19 cellular contexts compared by ENCODE assay signal in genomic region chr5:79240561-79240960, GRCh38. TPM values are rescaled to one million over a fixed set of nuclear protein-coding genes. Genes with fewer than 3 reads are reported as not detected.
DNase-seq lines count a peak whose midpoint lies in the region; ATAC-seq and TF ChIP-seq lines count a peak whose summit lies in the region.
"Had no signal": no experiment of that assay in that cellular context is flagged by ENCODE, and none has a peak within 500 bp of the region (broad histone marks: within the 10 kb centered on the region; RNA-seq: fewer than 3 reads in every experiment).

No MANE protein-coding gene starts in this region.

- no TSS peak for BruUV-seq in PC-9 (replicated peaks; lab: Mats Ljungman, UMichigan)

- H2AFZ ChIP-seq in PC-9 = no peak overlapping the region
- H2AFZ ChIP-seq: GM23338 had no signal

- no peak overlapping the region for H3K4me3 ChIP-seq in BLaER1 treated with 17β-estradiol and CSF1 and Interleukin-3, amounts not matched to agents 10 nM and 100 nM
- peak overlapping the region; percentile 22; the same call in 1 of the 2 replicates for H3K4me3 ChIP-seq in PC-9
- peak overlapping the region in 1 of 4 donors; percentile 2 for H3K4me3 ChIP-seq in adrenal gland
- H3K4me3 ChIP-seq: colonic mucosa, GM23338 had no signal

- H3K9me3 Mint-ChIP-seq in CD4-positive, alpha-beta T cell = no peaks in the 10 kb centered on the region
- no peaks in the 10 kb centered on the region for H3K9me3 Mint-ChIP-seq in immature natural killer cell
- H3K9me3 Mint-ChIP-seq: activated T-helper 1 cell treated with anti-CD3 and anti-CD28 coated beads, Interleukin-12 subunit alpha, Interleukin-12 subunit beta, Interleukin-2, Interleukin-4 antibody, amounts not matched to agents 30 ng/mL and 10 ng/mL and 1 ng/mL, durations not matched to agents 14 hours and 24 hours and 36 hours; GM23338 had no signal

- no peaks in the 10 kb centered on the region for H3K27me3 Mint-ChIP-seq in CD4-positive, alpha-beta T cell
- H3K27me3 Mint-ChIP-seq in immature natural killer cell (ENCODE audit: low read depth in 3 of 3) = peaks cover 5 to 8% (median 7%) of the 10 kb centered on the region in 3 donors

- H4K20me1 ChIP-seq in BLaER1 treated with 17β-estradiol and CSF1 and Interleukin-3, amounts not matched to agents 10 nM and 100 nM = peaks cover 7 to 83% (median 39%) of the 10 kb centered on the region in 11 experiments; a peak in 14 of 22 replicates
- peaks cover 54% of the 10 kb centered on the region for H4K20me1 ChIP-seq in PC-9 (ENCODE audit: insufficient read depth)

- TF ChIP-seq POLR2A in adrenal gland (IDR thresholded peaks at IDR 0.05) = no peak

- 74 to 100% (median 80%) methylated on average over 2 of the region's 2 CpGs for WGBS in adrenal gland, 4 donors

- peaks cover 16 to 32% (median 28%) of the 10 kb centered on the region in 11 experiments; a peak in 21 of 22 replicates for H3K27me3 ChIP-seq in BLaER1 treated with 17β-estradiol and CSF1 and Interleukin-3, amounts not matched to agents 10 nM and 100 nM
- H3K27me3 ChIP-seq in CD4-positive, alpha-beta T cell (ENCODE audit: control insufficient read depth, insufficient read depth, low read length) = no peaks in the 10 kb centered on the region
- H3K27me3 ChIP-seq in PC-9 (ENCODE audit: insufficient read depth, low read depth) (no peaks in the 10 kb centered on the region), adrenal gland (no peaks in the 10 kb centered on the region)
- H3K27me3 ChIP-seq: colonic mucosa, thyroid gland had no signal

- peaks cover 73% of the 10 kb centered on the region for H3K4me1 Mint-ChIP-seq in CD4-positive, alpha-beta T cell (ENCODE audit: low read depth)
- H3K4me1 Mint-ChIP-seq in immature natural killer cell = peaks cover 65 to 77% of the 10 kb centered on the region in 2 donors

- no peak overlapping the region for H3K27ac ChIP-seq in BLaER1 treated with 17β-estradiol and CSF1 and Interleukin-3, amounts not matched to agents 10 nM and 100 nM
- no peak overlapping the region for H3K27ac ChIP-seq in CD4-positive, alpha-beta T cell (ENCODE audit: low read depth, low read length)
- H3K27ac ChIP-seq in PC-9 (no peak overlapping the region), adrenal gland (no peak overlapping the region)
- H3K27ac ChIP-seq: colonic mucosa, RWPE1 had no signal

- H3K4me1 ChIP-seq in BLaER1 treated with 17β-estradiol and CSF1 and Interleukin-3, amounts not matched to agents 10 nM and 100 nM = peaks cover 15 to 28% (median 19%) of the 10 kb centered on the region in 10 experiments
- H3K4me1 ChIP-seq in PC-9 (replicated peaks; ENCODE audit: insufficient read depth) = peaks cover 17% of the 10 kb centered on the region
- peaks cover 30 to 51% of the 10 kb centered on the region in 2 donors for H3K4me1 ChIP-seq in adrenal gland (replicated peaks in 1 of 2)

- H3K9me2 ChIP-seq in PC-9 (ENCODE audit: insufficient read depth) = no peaks in the 10 kb centered on the region

- DNase-seq in CD4-positive, alpha-beta T cell = no peak
- DNase-seq in PC-9 (no peak), immature natural killer cell (no peak), adrenal gland (no peak), iPS-NIHi11 (ENCODE audit: low spot score) (no peak), NCI-H510A treated with DMSO at 0.1 percent for 48 hours (lab: John Stamatoyannopoulos, UW) (no peak)
- DNase-seq: activated CD4-positive, CD25-positive, alpha-beta regulatory T cell treated with anti-CD3 and anti-CD28 coated beads, Interleukin-2, amount 50 U/mL, for 72 hours; colonic mucosa; mesendoderm; NCI-H748 treated with DMSO at 0.1 percent for 48 hours; occipital lobe; stimulated activated CD4-positive, alpha-beta T cell treated with anti-CD3 and anti-CD28 coated beads, Interleukin-4, amount 100 ng/mL, for 1 hour; stimulated activated CD8-positive, alpha-beta memory T cell treated with anti-CD3 and anti-CD28 coated beads, Interleukin-4, amount 100 ng/mL, for 48 hours; thyroid gland had no signal

- CTCF ChIA-PET in CD4-positive, alpha-beta T cell (lab: Charles Lee) = no interaction called here
- CTCF ChIA-PET in PC-9 (lab: Charles Lee) = interaction anchor here (0.6 kb wide), 1 partner anchor 272 kb away, joined by 3 read pairs; no protein-coding TSS in a partner anchor

- H3K4me2 ChIP-seq in BLaER1 treated with 17β-estradiol and CSF1 and Interleukin-3, amounts not matched to agents 10 nM and 100 nM = peak overlapping the region in 6 of 11 experiments; percentile 5 to 96 (median 6); a peak in 4 of 22 replicates
- H3K4me2 ChIP-seq in PC-9 = peak overlapping the region; percentile 59
- H3K4me2 ChIP-seq: GM23338 had no signal

- peak overlapping the region; percentile 10 for H3K27ac Mint-ChIP-seq in CD4-positive, alpha-beta T cell
- peak overlapping the region in 1 of 6 donors; percentile 4 for H3K27ac Mint-ChIP-seq in immature natural killer cell
- H3K27ac Mint-ChIP-seq: activated T-helper 1 cell treated with anti-CD3 and anti-CD28 coated beads, Interleukin-12 subunit alpha, Interleukin-12 subunit beta, Interleukin-2, Interleukin-4 antibody, amounts not matched to agents 30 ng/mL and 10 ng/mL and 1 ng/mL, durations not matched to agents 14 hours and 24 hours and 36 hours; GM23338 had no signal

- no peak for TF ChIP-seq CTCF in CD4-positive, alpha-beta T cell (IDR thresholded peaks at IDR 0.05)
- TF ChIP-seq CTCF in PC-9 (conservative IDR thresholded peaks at IDR 0.05) (no peak), adrenal gland (IDR thresholded peaks at IDR 0.05) (no peak)

- POLR2A ChIA-PET in CD4-positive, alpha-beta T cell (lab: Charles Lee) = interaction anchor here (0.6 kb wide), 1 partner anchor 842 kb away, joined by 4 read pairs; no protein-coding TSS in a partner anchor
- POLR2A ChIA-PET in PC-9 (lab: Charles Lee; ENCODE audit: unreplicated experiment) = no interaction called here

- ATAC-seq in CD4-positive, alpha-beta T cell (ENCODE audit: poor library complexity) = no peak
- ATAC-seq: GM23338 had no signal

- intact Hi-C loops in CD4-positive, alpha-beta T cell (cut with DNase I, micrococcal nuclease) = loop anchor here in 1 of 2 experiments (5.0 kb wide), 1 partner anchor 37 kb away; no protein-coding TSS in a partner anchor
- intact Hi-C loops in PC-9 (cut with micrococcal nuclease; ENCODE audit: unreplicated experiment) = loop anchor here (10.0 kb wide), 1 partner anchor 216 kb away; no protein-coding TSS in a partner anchor
- intact Hi-C loops in adrenal gland (cut with DNase I) = no loop called here

- peak overlapping the region; percentile 73 for H3K4me3 Mint-ChIP-seq in CD4-positive, alpha-beta T cell
- H3K4me3 Mint-ChIP-seq in immature natural killer cell = peak overlapping the region; percentile 18 to 55 (median 36)
- H3K4me3 Mint-ChIP-seq: activated T-helper 1 cell treated with anti-CD3 and anti-CD28 coated beads, Interleukin-12 subunit alpha, Interleukin-12 subunit beta, Interleukin-2, Interleukin-4 antibody, amounts not matched to agents 30 ng/mL and 10 ng/mL and 1 ng/mL, durations not matched to agents 14 hours and 24 hours and 36 hours; CD14-positive monocyte; GM23338 had no signal

- no peak overlapping the region for H3K9ac ChIP-seq in BLaER1 treated with 17β-estradiol and CSF1 and Interleukin-3, amounts not matched to agents 10 nM and 100 nM

- H3K36me3 Mint-ChIP-seq in CD4-positive, alpha-beta T cell (ENCODE audit: low read depth) = peaks cover 27% of the 10 kb centered on the region
- peaks cover 0 to 7% (median 0%) of the 10 kb centered on the region in 3 donors for H3K36me3 Mint-ChIP-seq in immature natural killer cell

- H3K9me3 ChIP-seq in BLaER1 treated with 17β-estradiol and CSF1 and Interleukin-3, amounts not matched to agents 10 nM and 100 nM (replicated peaks in 1 of 11) = peaks cover 0 to 7% (median 0%) of the 10 kb centered on the region in 11 experiments; a peak in 2 of 22 replicates
- H3K9me3 ChIP-seq in CD4-positive, alpha-beta T cell (ENCODE audit: control insufficient read depth, low read length) = no peaks in the 10 kb centered on the region
- H3K9me3 ChIP-seq in PC-9 (ENCODE audit: insufficient read depth, low read depth) = no peaks in the 10 kb centered on the region
- no peaks in the 10 kb centered on the region for H3K9me3 ChIP-seq in adrenal gland (replicated peaks in 1 of 3)
- H3K9me3 ChIP-seq: colonic mucosa, thyroid gland had no signal

- peaks cover 0 to 7% (median 0%) of the 10 kb centered on the region in 11 experiments; a peak in 1 of 22 replicates for H3K36me3 ChIP-seq in BLaER1 treated with 17β-estradiol and CSF1 and Interleukin-3, amounts not matched to agents 10 nM and 100 nM
- H3K36me3 ChIP-seq in PC-9 (ENCODE audit: low read depth) (no peaks in the 10 kb centered on the region), adrenal gland (replicated peaks in 1 of 2) (no peaks in the 10 kb centered on the region)
- H3K36me3 ChIP-seq: colonic mucosa, thyroid gland had no signal

- no peaks in the 10 kb centered on the region for H3F3A ChIP-seq in PC-9 (ENCODE audit: insufficient read depth, low read depth)

- peaks cover 86% of the 10 kb centered on the region for H3K79me2 ChIP-seq in PC-9 (ENCODE audit: low read depth)

RNA-seq across cellular contexts. Expression of gene JMY, which starts 4.6 kb away (rescaled TPM):
- 10 to 100 TPM; 73.3 to 73.5 TPM for total RNA-seq in CD4-positive, alpha-beta T cell
- total RNA-seq in PC-9 (2021) (9.9 and 11.7 TPM in 2 replicates), adrenal gland (10 to 100 TPM in 7 of 8 donors, 1 to 10 TPM in 1; 6.1 to 16.4 (median 12.2) TPM)
- polyA plus RNA-seq in immature natural killer cell (1 to 10 TPM; 2.9 to 6.7 (median 4.3) TPM), adrenal gland (1 to 10 TPM; 2.9 to 8.0 (median 7.3) TPM)
